In the genomic region with DNA sequence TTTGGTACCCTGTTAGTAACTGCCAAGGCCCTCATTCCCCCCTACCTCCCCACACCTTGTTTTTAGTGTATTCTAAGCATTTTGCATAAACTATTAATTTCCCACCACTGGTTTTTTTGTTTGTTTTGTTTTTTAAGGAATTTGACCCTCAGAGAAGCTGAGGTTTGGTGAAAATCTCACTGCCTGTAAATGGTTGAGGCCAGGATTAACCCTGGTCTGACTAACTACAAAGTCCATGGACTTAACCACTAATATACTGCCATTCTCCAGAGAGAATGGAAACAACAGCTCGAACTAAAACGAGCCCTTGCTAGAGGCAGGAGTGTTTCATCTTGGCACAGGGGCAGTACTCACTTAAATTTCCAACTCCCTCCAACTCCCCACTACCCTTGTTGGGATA, we compare ENCODE assay signal across 1 cellular context.
A peak's percentile ranks its signal among the peaks of the same experiment; 100 is the strongest.
TF ChIP-seq lines count a peak whose summit lies in the region.

No MANE protein-coding gene starts in this region.

TF ChIP-seq in HepG2, 621 proteins besides CTCF, POLR2A, EP300 and RAD21 (continued from another document):
- TF ChIP-seq, protein P1, sequence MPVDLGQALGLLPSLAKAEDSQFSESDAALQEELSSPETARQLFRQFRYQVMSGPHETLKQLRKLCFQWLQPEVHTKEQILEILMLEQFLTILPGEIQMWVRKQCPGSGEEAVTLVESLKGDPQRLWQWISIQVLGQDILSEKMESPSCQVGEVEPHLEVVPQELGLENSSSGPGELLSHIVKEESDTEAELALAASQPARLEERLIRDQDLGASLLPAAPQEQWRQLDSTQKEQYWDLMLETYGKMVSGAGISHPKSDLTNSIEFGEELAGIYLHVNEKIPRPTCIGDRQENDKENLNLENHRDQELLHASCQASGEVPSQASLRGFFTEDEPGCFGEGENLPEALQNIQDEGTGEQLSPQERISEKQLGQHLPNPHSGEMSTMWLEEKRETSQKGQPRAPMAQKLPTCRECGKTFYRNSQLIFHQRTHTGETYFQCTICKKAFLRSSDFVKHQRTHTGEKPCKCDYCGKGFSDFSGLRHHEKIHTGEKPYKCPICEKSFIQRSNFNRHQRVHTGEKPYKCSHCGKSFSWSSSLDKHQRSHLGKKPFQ (CRISPR knock-in tag; IDR thresholded peaks at IDR 0.05; ENCODE audit: insufficient replicate concordance), result no peak
- TF ChIP-seq BORCS8-MEF2B (CRISPR knock-in tag; IDR thresholded peaks at IDR 0.05) (no peak), NFKB2 (CRISPR knock-in tag; IDR thresholded peaks at IDR 0.05; ENCODE audit: borderline replicate concordance) (no peak), ZBTB21 (CRISPR knock-in tag; IDR thresholded peaks at IDR 0.05) (no peak), ZNF644 (CRISPR knock-in tag; IDR thresholded peaks at IDR 0.05; ENCODE audit: low read depth) (no peak), ZNF780A (CRISPR knock-in tag; IDR thresholded peaks at IDR 0.05) (no peak), NR2F6 (IDR thresholded peaks at IDR 0.05) (no peak), NR2F6 (CRISPR knock-in tag; IDR thresholded peaks at IDR 0.05) (no peak), NFE2 (CRISPR knock-in tag; IDR thresholded peaks at IDR 0.05) (no peak), DR1 (CRISPR knock-in tag; IDR thresholded peaks at IDR 0.05) (no peak), NR2F1 (CRISPR knock-in tag; IDR thresholded peaks at IDR 0.05) (no peak), TBL1XR1 (IDR thresholded peaks at IDR 0.05; ENCODE audit: borderline replicate concordance, low read length, partially characterized antibody) (no peak), MAFG (CRISPR knock-in tag; IDR thresholded peaks at IDR 0.05) (no peak), HNF4A (CRISPR knock-in tag; IDR thresholded peaks at IDR 0.05) (peak; percentile 62), HOXA7 (CRISPR knock-in tag; IDR thresholded peaks at IDR 0.05) (no peak), THYN1 (CRISPR knock-in tag; IDR thresholded peaks at IDR 0.05; ENCODE audit: borderline replicate concordance, low read depth) (no peak), ZBTB3 (CRISPR knock-in tag; IDR thresholded peaks at IDR 0.05; ENCODE audit: borderline replicate concordance, low read depth) (no peak), ASH2L (IDR thresholded peaks at IDR 0.05; ENCODE audit: insufficient read length, low read depth, low read length) (no peak), HNF4G (IDR thresholded peaks at IDR 0.05; ENCODE audit: borderline replicate concordance, low read depth, low read length) (peak; percentile 49; the same call in 1 of the 2 replicates), HNF4G (CRISPR knock-in tag; IDR thresholded peaks at IDR 0.05; ENCODE audit: borderline replicate concordance, low read depth) (no peak), CREB1 (IDR thresholded peaks at IDR 0.05) (no peak), CREB1 (CRISPR knock-in tag; IDR thresholded peaks at IDR 0.05) (no peak), ATAD3A (CRISPR knock-in tag; IDR thresholded peaks at IDR 0.05) (no peak), FOXO1 (CRISPR knock-in tag; IDR thresholded peaks at IDR 0.05) (no peak), U2AF2 (IDR thresholded peaks at IDR 0.05; ENCODE audit: low read depth, low read length) (no peak), RXRA (CRISPR knock-in tag; IDR thresholded peaks at IDR 0.05) (no peak), ZNF20 (CRISPR knock-in tag; IDR thresholded peaks at IDR 0.05) (no peak), ZNF367 (CRISPR knock-in tag; IDR thresholded peaks at IDR 0.05; ENCODE audit: borderline replicate concordance) (no peak), CENPX (CRISPR knock-in tag; IDR thresholded peaks at IDR 0.05) (no peak), PHB2 (IDR thresholded peaks at IDR 0.05; ENCODE audit: partially characterized antibody) (no peak), ZFY (CRISPR knock-in tag; IDR thresholded peaks at IDR 0.05) (no peak), ZNF652 (CRISPR knock-in tag; IDR thresholded peaks at IDR 0.05; ENCODE audit: borderline replicate concordance, low read depth) (peak; percentile 86), ZNF468 (CRISPR knock-in tag; IDR thresholded peaks at IDR 0.05) (no peak), KAT7 (CRISPR knock-in tag; IDR thresholded peaks at IDR 0.05; ENCODE audit: borderline replicate concordance) (0 out of 2 replicates have a peak, but pooled peaks have one; percentile 16), SP4 (CRISPR knock-in tag; IDR thresholded peaks at IDR 0.05) (no peak), NFKBIZ (CRISPR knock-in tag; IDR thresholded peaks at IDR 0.05) (no peak), KAT2B (IDR thresholded peaks at IDR 0.05; ENCODE audit: borderline replicate concordance, low read depth, low read length) (no peak), JDP2 (CRISPR knock-in tag; IDR thresholded peaks at IDR 0.05; ENCODE audit: borderline replicate concordance) (no peak), NFYC (CRISPR knock-in tag; IDR thresholded peaks at IDR 0.05) (no peak), HMG20A (CRISPR knock-in tag; IDR thresholded peaks at IDR 0.05; ENCODE audit: borderline replicate concordance) (no peak), ARID2 (CRISPR knock-in tag; IDR thresholded peaks at IDR 0.05; ENCODE audit: borderline replicate concordance) (no peak), ZNF781 (CRISPR knock-in tag; IDR thresholded peaks at IDR 0.05; ENCODE audit: borderline replicate concordance, not compliant biosample characterization) (no peak)
- TF ChIP-seq, protein P2, sequence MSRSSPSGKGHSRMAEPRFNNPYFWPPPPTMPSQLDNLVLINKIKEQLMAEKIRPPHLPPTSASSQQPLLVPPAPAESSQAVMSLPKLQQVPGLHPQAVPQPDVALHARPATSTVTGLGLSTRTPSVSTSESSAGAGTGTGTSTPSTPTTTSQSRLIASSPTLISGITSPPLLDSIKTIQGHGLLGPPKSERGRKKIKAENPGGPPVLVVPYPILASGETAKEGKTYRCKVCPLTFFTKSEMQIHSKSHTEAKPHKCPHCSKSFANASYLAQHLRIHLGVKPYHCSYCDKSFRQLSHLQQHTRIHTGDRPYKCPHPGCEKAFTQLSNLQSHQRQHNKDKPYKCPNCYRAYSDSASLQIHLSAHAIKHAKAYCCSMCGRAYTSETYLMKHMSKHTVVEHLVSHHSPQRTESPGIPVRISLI (CRISPR knock-in tag; IDR thresholded peaks at IDR 0.05; ENCODE audit: borderline replicate concordance), result no peak
- TF ChIP-seq, protein P3, sequence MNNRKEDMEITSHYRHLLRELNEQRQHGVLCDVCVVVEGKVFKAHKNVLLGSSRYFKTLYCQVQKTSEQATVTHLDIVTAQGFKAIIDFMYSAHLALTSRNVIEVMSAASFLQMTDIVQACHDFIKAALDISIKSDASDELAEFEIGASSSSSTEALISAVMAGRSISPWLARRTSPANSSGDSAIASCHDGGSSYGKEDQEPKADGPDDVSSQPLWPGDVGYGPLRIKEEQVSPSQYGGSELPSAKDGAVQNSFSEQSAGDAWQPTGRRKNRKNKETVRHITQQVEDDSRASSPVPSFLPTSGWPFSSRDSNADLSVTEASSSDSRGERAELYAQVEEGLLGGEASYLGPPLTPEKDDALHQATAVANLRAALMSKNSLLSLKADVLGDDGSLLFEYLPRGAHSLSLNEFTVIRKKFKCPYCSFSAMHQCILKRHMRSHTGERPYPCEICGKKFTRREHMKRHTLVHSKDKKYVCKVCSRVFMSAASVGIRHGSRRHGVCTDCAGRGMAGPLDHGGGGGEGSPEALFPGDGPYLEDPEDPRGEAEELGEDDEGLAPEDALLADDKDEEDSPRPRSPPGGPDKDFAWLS (CRISPR knock-in tag; IDR thresholded peaks at IDR 0.05; ENCODE audit: borderline replicate concordance), result no peak
- TF ChIP-seq, protein P4, sequence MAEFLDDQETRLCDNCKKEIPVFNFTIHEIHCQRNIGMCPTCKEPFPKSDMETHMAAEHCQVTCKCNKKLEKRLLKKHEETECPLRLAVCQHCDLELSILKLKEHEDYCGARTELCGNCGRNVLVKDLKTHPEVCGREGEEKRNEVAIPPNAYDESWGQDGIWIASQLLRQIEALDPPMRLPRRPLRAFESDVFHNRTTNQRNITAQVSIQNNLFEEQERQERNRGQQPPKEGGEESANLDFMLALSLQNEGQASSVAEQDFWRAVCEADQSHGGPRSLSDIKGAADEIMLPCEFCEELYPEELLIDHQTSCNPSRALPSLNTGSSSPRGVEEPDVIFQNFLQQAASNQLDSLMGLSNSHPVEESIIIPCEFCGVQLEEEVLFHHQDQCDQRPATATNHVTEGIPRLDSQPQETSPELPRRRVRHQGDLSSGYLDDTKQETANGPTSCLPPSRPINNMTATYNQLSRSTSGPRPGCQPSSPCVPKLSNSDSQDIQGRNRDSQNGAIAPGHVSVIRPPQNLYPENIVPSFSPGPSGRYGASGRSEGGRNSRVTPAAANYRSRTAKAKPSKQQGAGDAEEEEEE (CRISPR knock-in tag; IDR thresholded peaks at IDR 0.05; ENCODE audit: borderline replicate concordance), result no peak
- TF ChIP-seq, protein P5, sequence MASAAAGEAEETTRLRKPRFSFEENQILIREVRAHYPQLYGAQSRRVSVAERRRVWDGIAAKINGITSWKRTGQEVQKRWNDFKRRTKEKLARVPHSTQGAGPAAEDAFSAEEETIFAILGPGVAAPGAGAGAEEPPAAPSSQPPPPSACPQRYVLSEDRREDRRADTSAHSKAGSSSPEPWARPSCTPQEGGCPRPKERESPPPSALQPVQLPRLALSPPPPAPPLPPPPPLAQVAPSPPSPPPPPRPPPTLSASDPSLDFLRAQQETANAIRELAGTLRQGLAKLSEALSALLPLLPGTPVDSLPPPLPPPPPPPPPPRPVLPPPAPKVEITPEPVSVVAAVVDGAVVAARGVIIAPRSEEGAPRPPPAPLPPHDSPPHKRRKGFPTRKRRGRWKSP (CRISPR knock-in tag; IDR thresholded peaks at IDR 0.05), result no peak
- TF ChIP-seq, protein P6, sequence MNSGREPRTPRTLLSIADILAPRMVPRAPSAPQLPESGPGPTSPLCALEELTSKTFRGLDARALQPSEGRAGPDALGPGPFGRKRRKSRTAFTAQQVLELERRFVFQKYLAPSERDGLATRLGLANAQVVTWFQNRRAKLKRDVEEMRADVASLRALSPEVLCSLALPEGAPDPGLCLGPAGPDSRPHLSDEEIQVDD (CRISPR knock-in tag; IDR thresholded peaks at IDR 0.05; ENCODE audit: borderline replicate concordance), result no peak
